In the genomic region with DNA sequence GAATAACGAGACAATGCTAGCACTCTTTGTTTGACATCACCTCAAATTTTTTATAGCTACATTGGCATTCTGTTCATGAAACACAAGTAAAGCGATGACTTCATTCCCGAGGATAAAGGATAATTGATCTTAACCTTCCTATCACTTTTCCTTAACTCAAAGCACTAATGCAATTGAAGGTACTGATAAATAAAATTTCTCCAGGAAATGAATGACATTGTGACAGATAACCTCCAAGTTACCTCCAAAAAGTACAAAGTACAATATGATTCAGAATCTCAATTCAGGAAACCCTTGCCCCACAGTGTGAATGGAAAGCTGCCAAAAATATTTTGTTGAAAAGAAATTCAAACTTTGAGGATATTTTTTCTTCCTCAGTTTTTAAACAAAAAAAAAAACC, we compare ENCODE assay signal across 1 cellular context.
TF ChIP-seq lines count a peak whose summit lies in the region.

No MANE protein-coding gene starts in this region.

TF ChIP-seq in WTC11, 78 proteins besides CTCF, POLR2A, EP300 and RAD21 (continued from another document):
- TF ChIP-seq, protein P1, sequence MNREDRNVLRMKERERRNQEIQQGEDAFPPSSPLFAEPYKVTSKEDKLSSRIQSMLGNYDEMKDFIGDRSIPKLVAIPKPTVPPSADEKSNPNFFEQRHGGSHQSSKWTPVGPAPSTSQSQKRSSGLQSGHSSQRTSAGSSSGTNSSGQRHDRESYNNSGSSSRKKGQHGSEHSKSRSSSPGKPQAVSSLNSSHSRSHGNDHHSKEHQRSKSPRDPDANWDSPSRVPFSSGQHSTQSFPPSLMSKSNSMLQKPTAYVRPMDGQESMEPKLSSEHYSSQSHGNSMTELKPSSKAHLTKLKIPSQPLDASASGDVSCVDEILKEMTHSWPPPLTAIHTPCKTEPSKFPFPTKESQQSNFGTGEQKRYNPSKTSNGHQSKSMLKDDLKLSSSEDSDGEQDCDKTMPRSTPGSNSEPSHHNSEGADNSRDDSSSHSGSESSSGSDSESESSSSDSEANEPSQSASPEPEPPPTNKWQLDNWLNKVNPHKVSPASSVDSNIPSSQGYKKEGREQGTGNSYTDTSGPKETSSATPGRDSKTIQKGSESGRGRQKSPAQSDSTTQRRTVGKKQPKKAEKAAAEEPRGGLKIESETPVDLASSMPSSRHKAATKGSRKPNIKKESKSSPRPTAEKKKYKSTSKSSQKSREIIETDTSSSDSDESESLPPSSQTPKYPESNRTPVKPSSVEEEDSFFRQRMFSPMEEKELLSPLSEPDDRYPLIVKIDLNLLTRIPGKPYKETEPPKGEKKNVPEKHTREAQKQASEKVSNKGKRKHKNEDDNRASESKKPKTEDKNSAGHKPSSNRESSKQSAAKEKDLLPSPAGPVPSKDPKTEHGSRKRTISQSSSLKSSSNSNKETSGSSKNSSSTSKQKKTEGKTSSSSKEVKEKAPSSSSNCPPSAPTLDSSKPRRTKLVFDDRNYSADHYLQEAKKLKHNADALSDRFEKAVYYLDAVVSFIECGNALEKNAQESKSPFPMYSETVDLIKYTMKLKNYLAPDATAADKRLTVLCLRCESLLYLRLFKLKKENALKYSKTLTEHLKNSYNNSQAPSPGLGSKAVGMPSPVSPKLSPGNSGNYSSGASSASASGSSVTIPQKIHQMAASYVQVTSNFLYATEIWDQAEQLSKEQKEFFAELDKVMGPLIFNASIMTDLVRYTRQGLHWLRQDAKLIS (CRISPR knock-in tag; IDR thresholded peaks at IDR 0.05; ENCODE audit: borderline replicate concordance), result no peak
TF ChIP-seq in WTC11: peak in this region for 0.
